ENCODE assay signal across 16 cellular contexts in genomic region chr5:97531549-97531948, GRCh38.
DNase-seq lines count a peak whose midpoint lies in the region; ATAC-seq, FAIRE-seq and TF ChIP-seq lines count a peak whose summit lies in the region.
"Had no signal": no experiment of that assay in that cellular context is flagged by ENCODE, and none has a peak within 500 bp of the region (broad histone marks: within the 10 kb centered on the region; RNA-seq: fewer than 3 reads in every experiment).

No MANE protein-coding gene starts in this region.

- H3K27ac ChIP-seq in pancreas: no peak overlapping the region
- H3K27ac ChIP-seq: heart left ventricle, skin epidermis had no signal

- H3K4me3 ChIP-seq in MG63 (no peak overlapping the region), pancreas (no peak overlapping the region)
- H3K4me3 ChIP-seq: heart left ventricle, K562, skin epidermis had no signal

- H3K27me3 ChIP-seq in MG63: peaks cover 4% of the 10 kb centered on the region; the same call in 1 of the 2 replicates
- H3K27me3 ChIP-seq in pancreas: no peaks in the 10 kb centered on the region
- H3K27me3 ChIP-seq: BE2C, heart left ventricle had no signal

- intact Hi-C loops in pancreas (cut with DNase I): no loop called here

- FAIRE-seq in pancreas (lab: Jason Lieb, UNC): no peak
- FAIRE-seq: K562 had no signal

- peak; percentile 60 for ATAC-seq in GM18520 (IDR thresholded peaks at IDR 0.05; ENCODE audit: unreplicated experiment)
- ATAC-seq in GM19468 (IDR thresholded peaks at IDR 0.05; ENCODE audit: extremely low read depth, unreplicated experiment): peak; percentile 77
- peak; percentile 64 for ATAC-seq in HG02973 (IDR thresholded peaks at IDR 0.05; ENCODE audit: unreplicated experiment)
- no peak for ATAC-seq in pancreas
- ATAC-seq: heart left ventricle, K562, left ventricle myocardium superior had no signal

- DNase-seq in MV-4-11 (lab: John Stamatoyannopoulos, UW) (peak; percentile 67), NCI-H345 treated with DMSO at 0.1 percent for 48 hours (lab: John Stamatoyannopoulos, UW; ENCODE audit: unreplicated experiment) (no peak), MG63 (no peak), pancreas (no peak), NCI-H1105 treated with DMSO at 0.1 percent for 48 hours (lab: John Stamatoyannopoulos, UW) (no peak)
- DNase-seq: BE2C, erythroblast, heart left ventricle, left ventricle myocardium superior, NCI-H187, substantia nigra had no signal

- H3K9me3 ChIP-seq in MG63: no peaks in the 10 kb centered on the region
- no peaks in the 10 kb centered on the region for H3K9me3 ChIP-seq in pancreas
- H3K9me3 ChIP-seq: BE2C, heart left ventricle had no signal

- no peak for TF ChIP-seq CTCF in pancreas (IDR thresholded peaks at IDR 0.05)

- H3K36me3 ChIP-seq in MG63 (no peaks in the 10 kb centered on the region), pancreas (no peaks in the 10 kb centered on the region)
- H3K36me3 ChIP-seq: BE2C, heart left ventricle had no signal

- 70 to 76% methylated on average over 2 of the region's 2 CpGs for WGBS in pancreas, 2 donors

- H3K4me1 ChIP-seq in pancreas: no peaks in the 10 kb centered on the region
- H3K4me1 ChIP-seq: BE2C had no signal

Comparison
In these comparisons a context has a peak if more than half of its experiments do, and no peak if none do; other contexts are left out.
1. ATAC-seq: peak in GM18520 (single experiment), GM19468 (single experiment) and HG02973 (single experiment); none in pancreas (0 of 4).